ENCODE assay signal across 35 cellular contexts in genomic region chr3:125090649-125091048, GRCh38. TPM values are rescaled to one million over a fixed set of nuclear protein-coding genes. Genes with fewer than 3 reads are reported as not detected.
A peak's percentile ranks its signal among the peaks of the same experiment; 100 is the strongest.
DNase-seq lines count a peak whose midpoint lies in the region; ATAC-seq, FAIRE-seq and TF ChIP-seq lines count a peak whose summit lies in the region.
"Had no signal": no experiment of that assay in that cellular context is flagged by ENCODE, and none has a peak within 500 bp of the region (broad histone marks: within the 10 kb centered on the region; RNA-seq: fewer than 3 reads in every experiment).

No MANE protein-coding gene starts in this region.

- H2AFZ ChIP-seq in Karpas-422 (ENCODE audit: low read length) (no peak overlapping the region), astrocyte (ENCODE audit: low read depth, low read length) (no peak overlapping the region)

- POLR2A ChIA-PET in HEK293 (lab: Yijun Ruan, JAX): no interaction called here

- peak; percentile 61 for FAIRE-seq in GM12891 (lab: Jason Lieb, UNC)
- FAIRE-seq in astrocyte (lab: Jason Lieb, UNC): peak; percentile 32
- FAIRE-seq: A204.1, A549, D721Med had no signal

- no peak for DNase-seq in GM12891 (ENCODE audit: insufficient read length, low spot score)
- DNase-seq in Karpas-422: no peak
- no peak for DNase-seq in astrocyte (ENCODE audit: low read depth)
- no peak for DNase-seq in DMS79 treated with DMSO at 0.1 percent for 48 hours (lab: John Stamatoyannopoulos, UW)
- no peak for DNase-seq in activated CD8-positive, alpha-beta memory T cell treated with anti-CD3 and anti-CD28 coated beads for 24 hours
- DNase-seq in COR-L47 (lab: John Stamatoyannopoulos, UW): no peak
- DNase-seq: 8988T; ACHN; AML-193; BE2C; C1 segment of cervical spinal cord; Caco-2; Calu3; CD4-positive, alpha-beta memory T cell; CD4-positive, alpha-beta T cell; CD4-positive, CD25-positive, alpha-beta regulatory T cell; CD8-positive, alpha-beta memory T cell; CD8-positive, alpha-beta T cell; DMS 273 treated with DMSO at 0.1 percent for 48 hours; DMS153; DMS53; DMS79; DND-41; EL had no signal

- TF ChIP-seq POLR2A in GM12891 (IDR thresholded peaks at IDR 0.05; ENCODE audit: low read depth, low read length): no peak

- no peak overlapping the region for H3K27ac Mint-ChIP-seq in astrocyte (ENCODE audit: unreplicated experiment)
- H3K27ac Mint-ChIP-seq: B cell; CD14-positive monocyte; CD4-positive, alpha-beta memory T cell; CD4-positive, alpha-beta T cell; CD4-positive, CD25-positive, alpha-beta regulatory T cell; CD8-positive, alpha-beta memory T cell; CD8-positive, alpha-beta T cell had no signal

- no peak for TF ChIP-seq CTCF in HEK293 (tag by site-specific recombination; IDR thresholded peaks at IDR 0.05)
- no peak for TF ChIP-seq CTCF in astrocyte (IDR thresholded peaks at IDR 0.05; ENCODE audit: insufficient read depth, low read depth, low read length)

- H3K4me1 Mint-ChIP-seq in astrocyte (ENCODE audit: low read depth, unreplicated experiment): peaks cover 10% of the 10 kb centered on the region
- H3K4me1 Mint-ChIP-seq: B cell; CD14-positive monocyte; CD4-positive, alpha-beta memory T cell; CD4-positive, CD25-positive, alpha-beta regulatory T cell; CD8-positive, alpha-beta memory T cell had no signal

- H3K4me2 ChIP-seq in Karpas-422 (ENCODE audit: low read depth, low read length, poor library complexity, severe bottlenecking) (no peak overlapping the region), astrocyte (ENCODE audit: low read length) (no peak overlapping the region)
- H3K4me2 ChIP-seq: A549; BLaER1; BLaER1 treated with 17β-estradiol and CSF1 and Interleukin-3, amounts not matched to agents 10 nM and 100 nM had no signal

- H3K79me2 ChIP-seq in Karpas-422 (ENCODE audit: low read length) (peaks cover 66% of the 10 kb centered on the region), astrocyte (ENCODE audit: insufficient read depth, low read length) (no peaks in the 10 kb centered on the region)

- CTCF ChIA-PET in HEK293 (lab: Yijun Ruan, JAX): no interaction called here

- no peaks in the 10 kb centered on the region for H3K36me3 ChIP-seq in HEK293 (ENCODE audit: control insufficient read depth in 2 of 2, insufficient read depth in 1 of 2, low read length in 2 of 2)
- peaks cover 92% of the 10 kb centered on the region for H3K36me3 ChIP-seq in Karpas-422 (ENCODE audit: insufficient read depth, low read length)
- H3K36me3 ChIP-seq in astrocyte (ENCODE audit: insufficient read depth, low read length): no peaks in the 10 kb centered on the region
- H3K36me3 ChIP-seq: BE2C; BLaER1; BLaER1 treated with 17β-estradiol and CSF1 and Interleukin-3, amounts not matched to agents 10 nM and 100 nM had no signal

- H3K4me3 Mint-ChIP-seq in astrocyte (ENCODE audit: unreplicated experiment): no peak overlapping the region
- H3K4me3 Mint-ChIP-seq: B cell; CD14-positive monocyte; CD4-positive, alpha-beta memory T cell; CD4-positive, alpha-beta T cell; CD4-positive, CD25-positive, alpha-beta regulatory T cell; CD8-positive, alpha-beta memory T cell; CD8-positive, alpha-beta T cell had no signal

- H3K27ac ChIP-seq in HEK293 (ENCODE audit: extremely low read depth, low read depth, low read length) (no peak overlapping the region), Karpas-422 (ENCODE audit: low read length) (peak overlapping the region; percentile 34), astrocyte (ENCODE audit: low read depth, low read length) (no peak overlapping the region)
- H3K27ac ChIP-seq: 22Rv1; A549; BLaER1; BLaER1 treated with 17β-estradiol and CSF1 and Interleukin-3, amounts not matched to agents 10 nM and 100 nM; C4-2B had no signal

- H3K27me3 ChIP-seq in Karpas-422 (ENCODE audit: low read length) (no peaks in the 10 kb centered on the region), astrocyte (ENCODE audit: insufficient read depth, low read length) (no peaks in the 10 kb centered on the region)
- H3K27me3 ChIP-seq: BE2C; BLaER1; BLaER1 treated with 17β-estradiol and CSF1 and Interleukin-3, amounts not matched to agents 10 nM and 100 nM had no signal

- H4K20me1 ChIP-seq in Karpas-422 (ENCODE audit: insufficient read depth, low read depth, low read length): no peaks in the 10 kb centered on the region
- no peaks in the 10 kb centered on the region for H4K20me1 ChIP-seq in astrocyte (ENCODE audit: insufficient read depth, low read length)
- H4K20me1 ChIP-seq: BLaER1; BLaER1 treated with 17β-estradiol and CSF1 and Interleukin-3, amounts not matched to agents 10 nM and 100 nM had no signal

- H3K9me3 Mint-ChIP-seq in astrocyte (ENCODE audit: unreplicated experiment): peaks cover 5% of the 10 kb centered on the region
- H3K9me3 Mint-ChIP-seq: CD8-positive, alpha-beta memory T cell had no signal

- H3K4me1 ChIP-seq in HEK293 (ENCODE audit: control insufficient read depth, insufficient read depth, low read length) (no peaks in the 10 kb centered on the region), Karpas-422 (ENCODE audit: low read length) (peaks cover 50% of the 10 kb centered on the region), astrocyte (ENCODE audit: insufficient read depth, low read length) (peaks cover 8% of the 10 kb centered on the region)
- H3K4me1 ChIP-seq: A549, BE2C, Caco-2 had no signal

- peaks cover 4% of the 10 kb centered on the region for H3K36me3 Mint-ChIP-seq in astrocyte (ENCODE audit: low read depth, unreplicated experiment)
- H3K36me3 Mint-ChIP-seq: CD14-positive monocyte; CD4-positive, alpha-beta memory T cell; CD4-positive, CD25-positive, alpha-beta regulatory T cell; CD8-positive, alpha-beta T cell had no signal

- no peak overlapping the region for H3K4me3 ChIP-seq in HEK293 (ENCODE audit: low read depth, low read length)
- no peak overlapping the region for H3K4me3 ChIP-seq in Karpas-422 (ENCODE audit: low read length)
- no peak overlapping the region for H3K4me3 ChIP-seq in astrocyte (ENCODE audit: insufficient read depth, low read depth, low read length)
- H3K4me3 ChIP-seq: A549; BLaER1; BLaER1 treated with 17β-estradiol and CSF1 and Interleukin-3, amounts not matched to agents 10 nM and 100 nM had no signal

- H3K9me3 ChIP-seq in HEK293 (ENCODE audit: control insufficient read depth, insufficient read depth, low read depth, low read length) (no peaks in the 10 kb centered on the region), Karpas-422 (ENCODE audit: low read length) (no peaks in the 10 kb centered on the region), astrocyte (ENCODE audit: insufficient read depth, low read depth, low read length) (no peaks in the 10 kb centered on the region)
- H3K9me3 ChIP-seq: A549, BE2C, Caco-2 had no signal

- H3K9me2 ChIP-seq in Karpas-422 (replicated peaks; ENCODE audit: insufficient read depth, low read length): no peaks in the 10 kb centered on the region

- no peak overlapping the region for H3K9ac ChIP-seq in Karpas-422 (ENCODE audit: low read length)
- H3K9ac ChIP-seq in astrocyte (ENCODE audit: low read length): no peak overlapping the region
- H3K9ac ChIP-seq: BLaER1; BLaER1 treated with 17β-estradiol and CSF1 and Interleukin-3, amounts not matched to agents 10 nM and 100 nM had no signal

- H3K27me3 Mint-ChIP-seq in astrocyte (ENCODE audit: low read depth, unreplicated experiment): no peaks in the 10 kb centered on the region
- H3K27me3 Mint-ChIP-seq: CD4-positive, alpha-beta T cell; CD8-positive, alpha-beta memory T cell had no signal

- no peak for ATAC-seq in GM21360 (IDR thresholded peaks at IDR 0.05; ENCODE audit: unreplicated experiment)
- ATAC-seq: A549; CD8-positive, alpha-beta T cell had no signal

TF ChIP-seq in GM12891, 5 proteins besides CTCF, POLR2A, EP300 and RAD21:
- TF ChIP-seq SPI1 (IDR thresholded peaks at IDR 0.05; ENCODE audit: low read depth, low read length): no peak
- TF ChIP-seq TAF1 (IDR thresholded peaks at IDR 0.05; ENCODE audit: low read depth, low read length): no peak
- no peak for TF ChIP-seq POLR2AphosphoS5 (IDR thresholded peaks at IDR 0.05; ENCODE audit: low read depth, low read length)
- no peak for TF ChIP-seq POU2F2 (IDR thresholded peaks at IDR 0.05; ENCODE audit: low read depth, low read length)
- no peak for TF ChIP-seq PAX5 (IDR thresholded peaks at IDR 0.05; ENCODE audit: insufficient read depth, low read length, severe bottlenecking)

TF ChIP-seq in HEK293, 187 proteins besides CTCF, POLR2A, EP300 and RAD21:
- peak; percentile 94 for TF ChIP-seq SETDB1 (IDR thresholded peaks at IDR 0.05; ENCODE audit: insufficient read length, low read length)
- 0 out of 2 replicates have a peak, but pooled peaks have one; percentile 24 for TF ChIP-seq TRIM28 (IDR thresholded peaks at IDR 0.05; ENCODE audit: borderline replicate concordance, low read length)
- TF ChIP-seq ZNF776 (tag by site-specific recombination; IDR thresholded peaks at IDR 0.05; ENCODE audit: borderline replicate concordance): no peak
TF ChIP-seq in HEK293: peak in this region for 2.

RNA-seq across cellular contexts. Expression of gene HEG1, which starts 34.9 kb away (rescaled TPM):
- polyA plus RNA-seq in GM12891 (2012; ENCODE audit: low read depth, missing spikeins): 11.3 TPM
- total RNA-seq in Karpas-422 (2014; rRNA removed; shearing (Covaris generic); ENCODE audit: low replicate concordance): 57.3 and 57.9 TPM in 2 replicates
- total RNA-seq in astrocyte: 62.1 and 65.7 TPM in 2 replicates
